22 cellular contexts compared by ENCODE assay signal in genomic region chr12:111031956-111032919, GRCh38. TPM values are rescaled to one million over a fixed set of nuclear protein-coding genes. Genes with fewer than 3 reads are reported as not detected.
DNase-seq lines count a peak whose midpoint lies in the region; ATAC-seq and TF ChIP-seq lines count a peak whose summit lies in the region.
"Had no signal": no experiment of that assay in that cellular context is flagged by ENCODE, and none has a peak within 500 bp of the region (broad histone marks: within the 10 kb centered on the region; RNA-seq: fewer than 3 reads in every experiment).

No MANE protein-coding gene starts in this region.

- H3K27ac ChIP-seq in mammary epithelial cell (ENCODE audit: insufficient read depth, low read depth, low read length) (no peak overlapping the region), SK-N-MC (peak overlapping the region; percentile 69), Peyer's patch (no peak overlapping the region), GM23248 (no peak overlapping the region)
- H3K27ac ChIP-seq: ascending aorta, colonic mucosa, prostate gland, spleen, tibial nerve had no signal

- no peaks in the 10 kb centered on the region for H3F3A ChIP-seq in GM23248 (ENCODE audit: insufficient read depth)

- no peak for ATAC-seq in stimulated activated naive CD8-positive, alpha-beta T cell treated with anti-CD3 and anti-CD28 coated beads, Interleukin-15, amount 100 ng/mL, for 72 hours
- ATAC-seq in activated CD8-positive, alpha-beta T cell treated with anti-CD3 and anti-CD28 coated beads for 36 hours = no peak
- ATAC-seq: activated CD4-positive, CD25-positive, alpha-beta regulatory T cell treated with anti-CD3 and anti-CD28 coated beads, Interleukin-2, amount 50 U/mL, for 24 hours; GM12878; left colon had no signal

- H2AFZ ChIP-seq in mammary epithelial cell (ENCODE audit: low read depth, low read length) (no peak overlapping the region), GM23248 (no peak overlapping the region)

- H3K27ac Mint-ChIP-seq in MCF 10A (ENCODE audit: low read depth, unreplicated experiment) = no peak overlapping the region
- peak overlapping the region; percentile 76 for H3K27ac Mint-ChIP-seq in glutamatergic neuron (ENCODE audit: unreplicated experiment)
- H3K27ac Mint-ChIP-seq in stimulated activated naive CD8-positive, alpha-beta T cell treated with anti-CD3 and anti-CD28 coated beads, Interleukin-15, amount 100 ng/mL, for 72 hours = no peak overlapping the region
- H3K27ac Mint-ChIP-seq in activated CD8-positive, alpha-beta T cell treated with anti-CD3 and anti-CD28 coated beads for 36 hours = no peak overlapping the region

- DNase-seq in MCF 10A (ENCODE audit: unreplicated experiment) (no peak), mammary epithelial cell (no peak), SK-N-MC (ENCODE audit: low read depth, low spot score) (peak; percentile 51), glutamatergic neuron (no peak), Peyer's patch (no peak), GM23248 (no peak)
- no peak for DNase-seq in stimulated activated naive CD8-positive, alpha-beta T cell treated with anti-CD3 and anti-CD28 coated beads, Interleukin-15, amount 100 ng/mL, for 72 hours
- DNase-seq in activated CD8-positive, alpha-beta T cell treated with anti-CD3 and anti-CD28 coated beads for 36 hours = no peak
- DNase-seq: Calu3, colonic mucosa, foreskin fibroblast, GDM1, left colon, NCI-H1436 treated with DMSO at 0.1 percent for 48 hours, NCI-H2227 treated with DMSO at 0.1 percent for 48 hours had no signal

- H3K4me1 Mint-ChIP-seq in MCF 10A (ENCODE audit: insufficient read depth, unreplicated experiment) (peaks cover 12% of the 10 kb centered on the region), glutamatergic neuron (ENCODE audit: low read depth, unreplicated experiment) (peaks cover 14% of the 10 kb centered on the region)
- peaks cover 26% of the 10 kb centered on the region for H3K4me1 Mint-ChIP-seq in stimulated activated naive CD8-positive, alpha-beta T cell treated with anti-CD3 and anti-CD28 coated beads, Interleukin-15, amount 100 ng/mL, for 72 hours
- H3K4me1 Mint-ChIP-seq in activated CD8-positive, alpha-beta T cell treated with anti-CD3 and anti-CD28 coated beads for 36 hours (ENCODE audit: low read depth) = peaks cover 17% of the 10 kb centered on the region

- H3K4me3 ChIP-seq in mammary epithelial cell (replicated peaks in 1 of 3; ENCODE audit: insufficient read depth in 1 of 3, low read depth in 2 of 3, low read length in 3 of 3) (no peak overlapping the region), SK-N-MC (peak overlapping the region; percentile 90), Peyer's patch (no peak overlapping the region), GM23248 (no peak overlapping the region)
- H3K4me3 ChIP-seq: ascending aorta, colonic mucosa, GM12878, tibial nerve had no signal

- POLR2A ChIA-PET in MCF 10A (lab: Yijun Ruan, JAX) = no interaction called here
- POLR2A ChIA-PET in activated CD8-positive, alpha-beta T cell treated with anti-CD3 and anti-CD28 coated beads for 36 hours (lab: Charles Lee) = no interaction called here

- H3K9me2 ChIP-seq in GM23248 (ENCODE audit: insufficient read depth) = no peaks in the 10 kb centered on the region

- H3K4me2 ChIP-seq in mammary epithelial cell (ENCODE audit: insufficient read depth, low read depth, low read length) (no peak overlapping the region), GM23248 (ENCODE audit: unreplicated experiment) (no peak overlapping the region)

- H3K27me3 ChIP-seq in mammary epithelial cell (ENCODE audit: insufficient read depth, low read length) (peaks cover 39% of the 10 kb centered on the region), Peyer's patch (peaks cover 4 to 28% of the 10 kb centered on the region in 2 donors), GM23248 (replicated peaks; ENCODE audit: insufficient read depth) (peaks cover 76% of the 10 kb centered on the region)
- H3K27me3 ChIP-seq: ascending aorta had no signal

- BruUV-seq in MCF 10A (replicated peaks; lab: Mats Ljungman, UMichigan) = no TSS peak
- no TSS peak for BruUV-seq in mammary epithelial cell (replicated peaks; lab: Mats Ljungman, UMichigan)

- TF ChIP-seq CTCF in MCF 10A (IDR thresholded peaks at IDR 0.05; ENCODE audit: unreplicated experiment) = no peak
- TF ChIP-seq CTCF in mammary epithelial cell (conservative IDR thresholded peaks at IDR 0.05 in 1 of 2, IDR thresholded peaks at IDR 0.05 in 1 of 2; ENCODE audit: extremely low read depth in 1 of 2, insufficient read depth in 1 of 2, low read depth in 1 of 2, low read length in 2 of 2) = no peak
- TF ChIP-seq CTCF in glutamatergic neuron (IDR thresholded peaks at IDR 0.05; ENCODE audit: partially characterized antibody, unreplicated experiment) = no peak
- no peak for TF ChIP-seq CTCF in Peyer's patch (IDR thresholded peaks at IDR 0.05)
- TF ChIP-seq CTCF in activated CD8-positive, alpha-beta T cell treated with anti-CD3 and anti-CD28 coated beads for 36 hours (IDR thresholded peaks at IDR 0.05) = no peak

- H4K20me1 ChIP-seq in mammary epithelial cell (ENCODE audit: insufficient read depth, low read length) = no peaks in the 10 kb centered on the region
- H4K20me1 ChIP-seq in GM23248 (ENCODE audit: insufficient read depth) = no peaks in the 10 kb centered on the region

- in situ Hi-C loops in mammary epithelial cell (cut with MboI; ENCODE audit: low sequenced_read_pairs in 2 of 2) = no loop called here
- in situ Hi-C loops in GM23248 (cut with MboI) = no loop called here

- intact Hi-C loops in MCF 10A (cut with micrococcal nuclease) = no loop called here
- intact Hi-C loops in mammary epithelial cell (cut with micrococcal nuclease) = no loop called here
- intact Hi-C loops in activated CD8-positive, alpha-beta T cell treated with anti-CD3 and anti-CD28 coated beads for 36 hours (cut with micrococcal nuclease) = no loop called here

- H3K9ac ChIP-seq in mammary epithelial cell (ENCODE audit: insufficient read depth, low read length) = no peak overlapping the region
- peak overlapping the region; percentile 41 for H3K9ac ChIP-seq in SK-N-MC (ENCODE audit: insufficient read length)
- H3K9ac ChIP-seq in GM23248 = no peak overlapping the region

- CTCF ChIA-PET in MCF 10A (lab: Yijun Ruan, JAX) (interaction anchor here (0.7 to 1.2 kb wide), 2 partner anchors 8 to 763 kb away, joined by 3 read pairs; no protein-coding TSS in a partner anchor), mammary epithelial cell (lab: Charles Lee; ENCODE audit: low non-redundant PET) (no interaction called here)
- CTCF ChIA-PET in activated CD8-positive, alpha-beta T cell treated with anti-CD3 and anti-CD28 coated beads for 36 hours (lab: Charles Lee) = interaction anchor here (1.5 kb wide), 1 partner anchor 240 kb away, joined by 3 read pairs; no protein-coding TSS in a partner anchor

- H3K4me1 ChIP-seq in mammary epithelial cell (ENCODE audit: insufficient read depth, low read length) (no peaks in the 10 kb centered on the region), Peyer's patch (peaks cover 0 to 14% (median 3%) of the 10 kb centered on the region in 4 donors), GM23248 (ENCODE audit: insufficient read depth) (no peaks in the 10 kb centered on the region)
- H3K4me1 ChIP-seq: ascending aorta, colonic mucosa, prostate gland had no signal

- TF ChIP-seq POLR2A in Peyer's patch (IDR thresholded peaks at IDR 0.05) = no peak

- 89% methylated on average over 12 of the region's 13 CpGs for WGBS in mammary epithelial cell (ENCODE audit: low coverage, missing lambda C conversion rate)
- WGBS in GM23248 (ENCODE audit: low coverage in 1 of 2, low lambda C conversion rate in 2 of 2, missing lambda C conversion rate in 2 of 2), 2 experiments = 52 to 56% methylated on average over 13 of the region's 13 CpGs

- H3K79me2 ChIP-seq in mammary epithelial cell (ENCODE audit: insufficient read depth, low read length) (no peaks in the 10 kb centered on the region), GM23248 (ENCODE audit: insufficient read depth) (no peaks in the 10 kb centered on the region)

- H3K4me3 Mint-ChIP-seq in MCF 10A (ENCODE audit: unreplicated experiment) (peak overlapping the region; percentile 20), glutamatergic neuron (ENCODE audit: unreplicated experiment) (peak overlapping the region; percentile 88)
- H3K4me3 Mint-ChIP-seq in stimulated activated naive CD8-positive, alpha-beta T cell treated with anti-CD3 and anti-CD28 coated beads, Interleukin-15, amount 100 ng/mL, for 72 hours = peak overlapping the region; percentile 52 to 72
- no peak overlapping the region for H3K4me3 Mint-ChIP-seq in activated CD8-positive, alpha-beta T cell treated with anti-CD3 and anti-CD28 coated beads for 36 hours

- H3K27me3 Mint-ChIP-seq in MCF 10A (ENCODE audit: insufficient read depth, unreplicated experiment) (peaks cover 63% of the 10 kb centered on the region), glutamatergic neuron (ENCODE audit: unreplicated experiment) (peaks cover 6% of the 10 kb centered on the region)
- H3K27me3 Mint-ChIP-seq in stimulated activated naive CD8-positive, alpha-beta T cell treated with anti-CD3 and anti-CD28 coated beads, Interleukin-15, amount 100 ng/mL, for 72 hours = peaks cover 71% of the 10 kb centered on the region
- peaks cover 51% of the 10 kb centered on the region for H3K27me3 Mint-ChIP-seq in activated CD8-positive, alpha-beta T cell treated with anti-CD3 and anti-CD28 coated beads for 36 hours

- H3K9me3 Mint-ChIP-seq in MCF 10A (ENCODE audit: unreplicated experiment) (no peaks in the 10 kb centered on the region), glutamatergic neuron (ENCODE audit: unreplicated experiment) (peaks cover 6% of the 10 kb centered on the region)
- H3K9me3 Mint-ChIP-seq in stimulated activated naive CD8-positive, alpha-beta T cell treated with anti-CD3 and anti-CD28 coated beads, Interleukin-15, amount 100 ng/mL, for 72 hours = no peaks in the 10 kb centered on the region
- H3K9me3 Mint-ChIP-seq in activated CD8-positive, alpha-beta T cell treated with anti-CD3 and anti-CD28 coated beads for 36 hours = no peaks in the 10 kb centered on the region

- dilution Hi-C loops in mammary epithelial cell (cut with HindIII; ENCODE audit: low sequenced_read_pairs) = no loop called here

- H3K36me3 Mint-ChIP-seq in MCF 10A (ENCODE audit: insufficient read depth, unreplicated experiment) (no peaks in the 10 kb centered on the region), glutamatergic neuron (ENCODE audit: unreplicated experiment) (peaks cover 4% of the 10 kb centered on the region)
- H3K36me3 Mint-ChIP-seq in activated CD8-positive, alpha-beta T cell treated with anti-CD3 and anti-CD28 coated beads for 36 hours (ENCODE audit: low read depth) = no peaks in the 10 kb centered on the region

- H3K9me3 ChIP-seq in mammary epithelial cell (replicated peaks; ENCODE audit: insufficient read depth, low read length) = no peaks in the 10 kb centered on the region
- no peaks in the 10 kb centered on the region for H3K9me3 ChIP-seq in SK-N-MC (ENCODE audit: low read depth, low read length)
- H3K9me3 ChIP-seq in Peyer's patch = no peaks in the 10 kb centered on the region
- no peaks in the 10 kb centered on the region for H3K9me3 ChIP-seq in GM23248 (ENCODE audit: low read depth)
- H3K9me3 ChIP-seq: ascending aorta, colonic mucosa, prostate gland, spleen, tibial nerve had no signal

- H3K36me3 ChIP-seq in mammary epithelial cell (ENCODE audit: insufficient read depth, low read length) = no peaks in the 10 kb centered on the region
- H3K36me3 ChIP-seq in SK-N-MC (ENCODE audit: insufficient read depth, low read length) = no peaks in the 10 kb centered on the region
- no peaks in the 10 kb centered on the region for H3K36me3 ChIP-seq in Peyer's patch
- no peaks in the 10 kb centered on the region for H3K36me3 ChIP-seq in GM23248 (ENCODE audit: low read depth)
- H3K36me3 ChIP-seq: ascending aorta, colonic mucosa, prostate gland, spleen, tibial nerve had no signal

RNA-seq across cellular contexts. Expression of gene CUX2, which starts 1.7 kb away (rescaled TPM):
- total RNA-seq in MCF 10A (2022) = 0.29 and 0.61 TPM in 2 replicates
- not detected for total RNA-seq in mammary epithelial cell
- not detected for polyA plus RNA-seq in mammary epithelial cell
- not detected for polyA minus RNA-seq in mammary epithelial cell
- total RNA-seq in glutamatergic neuron (ENCODE audit: unreplicated experiment) = 15.2 TPM
- total RNA-seq in Peyer's patch = under 1 TPM in 1 of 4 donors, not detected in 3; 0.28 TPM
- total RNA-seq in activated CD8-positive, alpha-beta T cell treated with anti-CD3 and anti-CD28 coated beads for 36 hours = under 1 TPM; 0.13 to 0.14 TPM
- total RNA-seq in GM23248 (2014; rRNA removed; shearing (Covaris generic)) = not detected in 2 replicates
- polyA plus RNA-seq in GM23248 (2016; fragmentation: Nextera tagmentation; extraction: Ambion mirVana) = not detected in 2 replicates
- total RNA-seq: ascending aorta, Calu3, endothelial cell of umbilical vein had no signal
- polyA plus RNA-seq: endothelial cell of umbilical vein had no signal

Comparison
In these comparisons a context has a peak if more than half of its experiments do, and no peak if none do; other contexts are left out.
1. RNA of gene CUX2, which starts 1.7 kb away (total RNA-seq): 15.2 TPM in glutamatergic neuron (single experiment); 0.29 to 0.61 TPM in MCF 10A, 0.13 to 0.14 TPM in activated CD8-positive, alpha-beta T cell treated with anti-CD3 and anti-CD28 coated beads for 36 hours, not detected in mammary epithelial cell, 0.28 TPM in Peyer's patch and not detected in GM23248; every median in the first group is over 10 times any median in the second.